In genomic region chr7:27890205-27890849, GRCh38 we compare ENCODE assay signal across 10 cellular contexts.
DNase-seq lines count a peak whose midpoint lies in the region; ATAC-seq, FAIRE-seq and TF ChIP-seq lines count a peak whose summit lies in the region.
"Had no signal": no experiment of that assay in that cellular context is flagged by ENCODE, and none has a peak within 500 bp of the region (broad histone marks: within the 10 kb centered on the region; RNA-seq: fewer than 3 reads in every experiment).

No MANE protein-coding gene starts in this region.

- no peaks in the 10 kb centered on the region for H3K79me2 ChIP-seq in HepG2 (ENCODE audit: insufficient read depth, low read length)

- no peaks in the 10 kb centered on the region for H3K27me3 Mint-ChIP-seq in type B pancreatic cell
- no peaks in the 10 kb centered on the region for H3K27me3 Mint-ChIP-seq in endothelial cell (ENCODE audit: unreplicated experiment)
- no peaks in the 10 kb centered on the region for H3K27me3 Mint-ChIP-seq in MCF 10A (ENCODE audit: insufficient read depth, unreplicated experiment)

- ATAC-seq in right lobe of liver (peak; percentile 40 to 64 (median 50)), HepG2 (no peak), GM21825 (IDR thresholded peaks at IDR 0.05; ENCODE audit: unreplicated experiment) (peak; percentile 100), HG03280 (IDR thresholded peaks at IDR 0.05; ENCODE audit: unreplicated experiment) (peak; percentile 98)
- ATAC-seq: psoas muscle had no signal

- no peak for TF ChIP-seq CTCF in right lobe of liver (IDR thresholded peaks at IDR 0.05)
- no peak for TF ChIP-seq CTCF in HepG2 (CRISPR knock-in tag; IDR thresholded peaks at IDR 0.05)
- no peak for TF ChIP-seq CTCF in type B pancreatic cell (conservative IDR thresholded peaks at IDR 0.05)
- no peak for TF ChIP-seq CTCF in endothelial cell (IDR thresholded peaks at IDR 0.05; ENCODE audit: unreplicated experiment)
- no peak for TF ChIP-seq CTCF in right atrium auricular region (IDR thresholded peaks at IDR 0.05)
- no peak for TF ChIP-seq CTCF in MCF 10A (IDR thresholded peaks at IDR 0.05; ENCODE audit: unreplicated experiment)

- no peaks in the 10 kb centered on the region for H3K27me3 ChIP-seq in right lobe of liver
- H3K27me3 ChIP-seq in HepG2 (ENCODE audit: control insufficient read depth in 1 of 2, insufficient read depth in 2 of 2, low read length in 2 of 2): no peaks in the 10 kb centered on the region
- H3K27me3 ChIP-seq in right atrium auricular region: no peaks in the 10 kb centered on the region

- BruUV-seq in HepG2 (replicated peaks; lab: Mats Ljungman, UMichigan) (no TSS peak), MCF 10A (replicated peaks; lab: Mats Ljungman, UMichigan) (no TSS peak)

- H3K9me3 Mint-ChIP-seq in type B pancreatic cell: no peaks in the 10 kb centered on the region
- H3K9me3 Mint-ChIP-seq in endothelial cell (ENCODE audit: unreplicated experiment): no peaks in the 10 kb centered on the region
- H3K9me3 Mint-ChIP-seq in MCF 10A (ENCODE audit: unreplicated experiment): no peaks in the 10 kb centered on the region

- no peaks in the 10 kb centered on the region for H3K36me3 ChIP-seq in right lobe of liver
- no peaks in the 10 kb centered on the region for H3K36me3 ChIP-seq in HepG2 (replicated peaks in 1 of 2; ENCODE audit: control insufficient read depth in 1 of 2, insufficient read depth in 2 of 2, low read length in 2 of 2)
- H3K36me3 ChIP-seq in right atrium auricular region: peaks cover 12% of the 10 kb centered on the region

- CTCF ChIA-PET in HepG2 (lab: Yijun Ruan, JAX; ENCODE audit: low intra/inter-chr PET ratio, low total read pairs): no interaction called here
- CTCF ChIA-PET in MCF 10A (lab: Yijun Ruan, JAX): interaction anchor here (0.6 kb wide), 1 partner anchor 39 kb away, joined by 3 read pairs; no protein-coding TSS in a partner anchor

- in situ Hi-C loops in HepG2 (cut with HindIII; ENCODE audit: extremely low pct_ligation_motif_present, low pct_unique_long_range_greater_than_20kb): no loop called here

- POLR2A ChIA-PET in HepG2 (lab: Yijun Ruan, JAX): no interaction called here
- POLR2A ChIA-PET in MCF 10A (lab: Yijun Ruan, JAX): no interaction called here

- TF ChIP-seq EP300 in HepG2 (IDR thresholded peaks at IDR 0.05; ENCODE audit: low read depth in 2 of 2, low read length in 2 of 2): no peak
- TF ChIP-seq EP300 in HepG2 (CRISPR knock-in tag; IDR thresholded peaks at IDR 0.05; ENCODE audit: borderline replicate concordance): no peak

- no peaks in the 10 kb centered on the region for H3K36me3 Mint-ChIP-seq in type B pancreatic cell
- H3K36me3 Mint-ChIP-seq in endothelial cell (ENCODE audit: low read depth, unreplicated experiment): no peaks in the 10 kb centered on the region
- H3K36me3 Mint-ChIP-seq in MCF 10A (ENCODE audit: insufficient read depth, unreplicated experiment): no peaks in the 10 kb centered on the region

- no peak overlapping the region for H3K4me3 Mint-ChIP-seq in type B pancreatic cell
- H3K4me3 Mint-ChIP-seq in endothelial cell (ENCODE audit: unreplicated experiment): no peak overlapping the region
- no peak overlapping the region for H3K4me3 Mint-ChIP-seq in MCF 10A (ENCODE audit: unreplicated experiment)

- TF ChIP-seq POLR2A in right lobe of liver (IDR thresholded peaks at IDR 0.05) (no peak), HepG2 (IDR thresholded peaks at IDR 0.05; ENCODE audit: insufficient read depth in 1 of 2, low read depth in 2 of 2, low read length in 2 of 2) (no peak)

- intact Hi-C loops in right lobe of liver (cut with DNase I) (no loop called here), HepG2 (cut with micrococcal nuclease; ENCODE audit: unreplicated experiment) (no loop called here), MCF 10A (cut with micrococcal nuclease) (no loop called here)

- H3K4me1 Mint-ChIP-seq in type B pancreatic cell (ENCODE audit: unreplicated experiment) (no peaks in the 10 kb centered on the region), endothelial cell (ENCODE audit: unreplicated experiment) (peaks cover 3% of the 10 kb centered on the region), MCF 10A (ENCODE audit: insufficient read depth, unreplicated experiment) (no peaks in the 10 kb centered on the region)

- H3K27ac ChIP-seq in right lobe of liver: no peak overlapping the region
- no peak overlapping the region for H3K27ac ChIP-seq in HepG2 (ENCODE audit: extremely low read length, insufficient read depth, low read length)
- H3K27ac ChIP-seq in right atrium auricular region: no peak overlapping the region
- H3K27ac ChIP-seq: left ventricle myocardium inferior, psoas muscle had no signal

- no peak for TF ChIP-seq RAD21 in HepG2 (CRISPR knock-in tag; IDR thresholded peaks at IDR 0.05)

- no peak overlapping the region for H2AFZ ChIP-seq in HepG2 (ENCODE audit: low read length)

- H3K4me3 ChIP-seq in right lobe of liver (no peak overlapping the region), HepG2 (replicated peaks in 1 of 3; ENCODE audit: insufficient read depth in 1 of 3, low read depth in 2 of 3, low read length in 3 of 3) (no peak overlapping the region), right atrium auricular region (no peak overlapping the region)
- H3K4me3 ChIP-seq: left ventricle myocardium inferior, psoas muscle had no signal

- H3K4me2 ChIP-seq in HepG2 (ENCODE audit: low read depth, low read length): no peak overlapping the region

- no peak for DNase-seq in right lobe of liver
- no peak for DNase-seq in HepG2 (ENCODE audit: low spot score)
- DNase-seq in type B pancreatic cell (ENCODE audit: extremely low spot score, unreplicated experiment): no peak
- no peak for DNase-seq in endothelial cell (ENCODE audit: low spot score)
- no peak for DNase-seq in right atrium auricular region (ENCODE audit: low spot score)
- DNase-seq in MCF 10A (ENCODE audit: unreplicated experiment): no peak
- DNase-seq: left ventricle myocardium inferior, psoas muscle had no signal

- H3K9me3 ChIP-seq in right lobe of liver (no peaks in the 10 kb centered on the region), HepG2 (ENCODE audit: low read length) (no peaks in the 10 kb centered on the region), right atrium auricular region (no peaks in the 10 kb centered on the region)
- H3K9me3 ChIP-seq: left ventricle myocardium inferior, psoas muscle had no signal

- no peak overlapping the region for H3K9ac ChIP-seq in HepG2 (ENCODE audit: insufficient read depth, low read depth, low read length)

- peaks cover 0 to 9% (median 0%) of the 10 kb centered on the region in 4 donors for H3K4me1 ChIP-seq in right lobe of liver
- H3K4me1 ChIP-seq in HepG2 (ENCODE audit: insufficient read depth, low read length): no peaks in the 10 kb centered on the region
- H3K4me1 ChIP-seq in right atrium auricular region: no peaks in the 10 kb centered on the region
- H3K4me1 ChIP-seq: psoas muscle had no signal

- no peak for FAIRE-seq in HepG2 (lab: Jason Lieb, UNC)

- peak overlapping the region; percentile 57 for H3K27ac Mint-ChIP-seq in type B pancreatic cell
- H3K27ac Mint-ChIP-seq in endothelial cell (ENCODE audit: unreplicated experiment): no peak overlapping the region
- no peak overlapping the region for H3K27ac Mint-ChIP-seq in MCF 10A (ENCODE audit: low read depth, unreplicated experiment)

- WGBS in right lobe of liver (ENCODE audit: insufficient coverage, low coverage, low lambda C conversion rate, missing lambda C conversion rate): 14% methylated on average over 1 of the region's 1 CpG
- 0% methylated on average over 1 of the region's 1 CpG for WGBS in HepG2 (ENCODE audit: low lambda C conversion rate)

- H4K20me1 ChIP-seq in HepG2 (ENCODE audit: insufficient read depth, low read length): no peaks in the 10 kb centered on the region

TF ChIP-seq in HepG2, 621 proteins besides CTCF, POLR2A, EP300 and RAD21:
- TF ChIP-seq, protein P1, sequence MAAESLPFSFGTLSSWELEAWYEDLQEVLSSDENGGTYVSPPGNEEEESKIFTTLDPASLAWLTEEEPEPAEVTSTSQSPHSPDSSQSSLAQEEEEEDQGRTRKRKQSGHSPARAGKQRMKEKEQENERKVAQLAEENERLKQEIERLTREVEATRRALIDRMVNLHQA (CRISPR knock-in tag; IDR thresholded peaks at IDR 0.05): no peak
- TF ChIP-seq FIP1L1 (IDR thresholded peaks at IDR 0.05; ENCODE audit: borderline replicate concordance, insufficient read depth, low read depth, low read length) (no peak), NFYC (CRISPR knock-in tag; IDR thresholded peaks at IDR 0.05) (no peak), CC2D1A (CRISPR knock-in tag; IDR thresholded peaks at IDR 0.05) (no peak), SIX4 (CRISPR knock-in tag; IDR thresholded peaks at IDR 0.05) (no peak)
